ENCODE assay signal across 26 cellular contexts in the genomic region with DNA sequence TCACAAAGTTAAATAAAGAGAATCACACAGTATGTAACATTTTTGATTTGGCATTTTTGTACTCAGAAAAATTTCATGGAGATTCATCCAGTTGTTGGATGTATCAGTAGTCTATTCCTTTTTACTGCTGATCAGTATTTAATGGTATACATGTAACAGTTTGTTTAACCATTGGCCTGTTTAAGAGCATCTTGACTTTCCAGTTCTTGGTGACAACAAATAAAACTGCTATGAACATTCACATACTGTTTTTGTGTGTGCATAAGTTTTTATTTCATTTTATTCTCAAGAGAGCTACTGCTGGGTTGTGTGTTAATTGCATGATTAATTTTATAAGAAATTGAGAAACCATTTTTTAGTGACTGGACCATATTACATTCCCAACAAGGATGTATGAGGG.
"Had no signal": no experiment of that assay in that cellular context is flagged by ENCODE, and none has a peak within 500 bp of the region (broad histone marks: within the 10 kb centered on the region; RNA-seq: fewer than 3 reads in every experiment).

No MANE protein-coding gene starts in this region.

- H3K4me3 ChIP-seq: colonic mucosa, coronary artery, dorsolateral prefrontal cortex, esophagus muscularis mucosa, esophagus squamous epithelium, gastrocnemius medialis, gastroesophageal sphincter, heart left ventricle, heart right ventricle, hepatocyte had no signal

- DNase-seq: colonic mucosa; cortex of kidney; dermis blood vessel endothelial cell; dorsolateral prefrontal cortex; effector CD4-positive, alpha-beta T cell; effector CD8-positive, alpha-beta T cell; effector memory CD4-positive, alpha-beta T cell; effector memory CD8-positive, alpha-beta T cell; endodermal cell; erythroblast; esophagus squamous epithelium; foreskin fibroblast; foreskin keratinocyte; foreskin melanocyte; gastrocnemius medialis; glutamatergic neuron; head of caudate nucleus; heart left ventricle; heart right ventricle had no signal

- H3K27me3 Mint-ChIP-seq: dendritic cell treated with granulocyte-macrophage colony-stimulating factor and Interleukin-4, amounts not matched to agents 40 ng/mL and 50 ng/mL, for 4 days; effector memory CD8-positive, alpha-beta T cell had no signal

- H3K27ac Mint-ChIP-seq: dendritic cell treated with granulocyte-macrophage colony-stimulating factor and Interleukin-4, amounts not matched to agents 40 ng/mL and 50 ng/mL, for 4 days; effector memory CD8-positive, alpha-beta T cell; endodermal cell had no signal

- ATAC-seq: effector memory CD8-positive, alpha-beta T cell; esophagus mucosa; foreskin keratinocyte; gastrocnemius medialis; gastroesophageal sphincter; heart left ventricle; heart right ventricle had no signal

- H3K9me3 Mint-ChIP-seq: dendritic cell treated with granulocyte-macrophage colony-stimulating factor and Interleukin-4, amounts not matched to agents 40 ng/mL and 50 ng/mL, for 4 days had no signal

- H3K4me1 Mint-ChIP-seq: endodermal cell had no signal

- H3K27ac ChIP-seq: colonic mucosa, coronary artery, dorsolateral prefrontal cortex, epithelial cell of prostate, esophagus muscularis mucosa, esophagus squamous epithelium, foreskin keratinocyte, gastrocnemius medialis, gastroesophageal sphincter, heart left ventricle, heart right ventricle, hepatocyte had no signal

- H3K4me3 Mint-ChIP-seq: dendritic cell treated with granulocyte-macrophage colony-stimulating factor and Interleukin-4, amounts not matched to agents 40 ng/mL and 50 ng/mL, for 4 days; effector memory CD8-positive, alpha-beta T cell; endodermal cell had no signal
